ENCODE assay signal across 1 cellular context in the genomic region with DNA sequence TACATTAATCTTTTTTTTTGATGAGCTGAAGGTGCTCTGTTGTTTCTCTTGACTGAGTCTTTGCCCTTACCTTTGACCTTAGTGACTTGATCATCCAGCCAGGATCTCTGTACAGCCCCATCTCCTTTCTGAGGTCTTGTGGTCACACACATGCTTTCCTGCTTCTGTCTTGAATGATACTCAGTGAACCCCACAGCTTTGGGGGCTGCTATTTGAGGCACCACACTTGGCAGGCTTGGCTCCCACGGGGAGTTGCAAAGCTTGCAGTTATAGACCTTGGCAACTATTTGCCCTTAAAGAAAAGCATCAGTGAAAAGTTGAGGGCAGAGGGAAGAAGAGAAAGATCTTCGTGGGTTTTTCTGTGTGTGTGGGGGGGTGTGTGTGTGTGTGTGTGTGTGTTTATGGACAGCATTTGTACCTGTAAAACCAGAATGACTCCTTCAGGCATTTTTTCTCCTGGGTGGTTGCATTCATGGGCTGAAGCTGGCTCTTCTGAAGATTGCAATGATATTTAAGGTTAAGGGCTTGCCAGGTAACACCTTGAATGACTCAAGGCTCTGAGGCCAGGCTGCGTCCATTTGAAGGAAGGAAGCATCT.
A peak's percentile ranks its signal among the peaks of the same experiment; 100 is the strongest.
TF ChIP-seq lines count a peak whose summit lies in the region.

No MANE protein-coding gene starts in this region.

TF ChIP-seq in GM12878, 131 proteins besides CTCF, POLR2A, EP300 and RAD21 (continued from another document and continues in another):
- TF ChIP-seq ATF3 (IDR thresholded peaks at IDR 0.05; ENCODE audit: borderline replicate concordance, extremely low read depth, low read depth, low read length) (no peak), TBL1XR1 (IDR thresholded peaks at IDR 0.05; ENCODE audit: low read depth, low read length) (no peak), SUZ12 (IDR thresholded peaks at IDR 0.05; ENCODE audit: unreplicated experiment) (no peak), ASH2L (IDR thresholded peaks at IDR 0.05; ENCODE audit: borderline replicate concordance, low read depth) (no peak), RFX5 (IDR thresholded peaks at IDR 0.05; ENCODE audit: low read depth, low read length) (no peak), CBX5 (IDR thresholded peaks at IDR 0.05; ENCODE audit: low read depth) (no peak), MTA3 (IDR thresholded peaks at IDR 0.05; ENCODE audit: borderline replicate concordance, low read length) (no peak), ZNF217 (IDR thresholded peaks at IDR 0.05) (no peak), SKIL (IDR thresholded peaks at IDR 0.05; ENCODE audit: low read depth, poor library complexity, severe bottlenecking) (peak; percentile 54), HDGF (IDR thresholded peaks at IDR 0.05) (0 out of 2 replicates have a peak, but pooled peaks have one; percentile 51), SMC3 (IDR thresholded peaks at IDR 0.05; ENCODE audit: borderline replicate concordance, low read length) (no peak; the same call in 1 of the 2 replicates), DPF2 (IDR thresholded peaks at IDR 0.05) (no peak), RELA (IDR thresholded peaks at IDR 0.05; ENCODE audit: borderline replicate concordance, partially characterized antibody) (peak; percentile 17), RCOR1 (conservative IDR thresholded peaks at IDR 0.05; ENCODE audit: low read depth, low read length) (no peak), RBBP5 (conservative IDR thresholded peaks at IDR 0.05) (no peak), USF1 (IDR thresholded peaks at IDR 0.05; ENCODE audit: borderline replicate concordance, extremely low read length, insufficient read depth, low read depth, low read length) (no peak), EGR1 (IDR thresholded peaks at IDR 0.05; ENCODE audit: borderline replicate concordance in 1 of 2, low read depth in 2 of 2, low read length in 2 of 2) (no peak), CHD2 (IDR thresholded peaks at IDR 0.05; ENCODE audit: borderline replicate concordance, low read depth, low read length) (0 out of 2 replicates have a peak, but pooled peaks have one; percentile 11), NBN (IDR thresholded peaks at IDR 0.05) (peak; percentile 78), NR2C1 (IDR thresholded peaks at IDR 0.05) (peak; percentile 85), GATAD2B (conservative IDR thresholded peaks at IDR 0.05; ENCODE audit: low read depth) (0 out of 2 replicates have a peak, but pooled peaks have one; percentile 32), NR2F1 (conservative IDR thresholded peaks at IDR 0.05) (peak; percentile 87), MEF2B (IDR thresholded peaks at IDR 0.05; ENCODE audit: partially characterized antibody, poor library complexity, severe bottlenecking) (peak; percentile 55), ELK1 (IDR thresholded peaks at IDR 0.05; ENCODE audit: low read depth, low read length) (no peak), CHD4 (IDR thresholded peaks at IDR 0.05) (no peak), NFYA (IDR thresholded peaks at IDR 0.05; ENCODE audit: borderline replicate concordance, low read depth, low read length) (no peak), HDAC2 (IDR thresholded peaks at IDR 0.05) (no peak), E2F4 (IDR thresholded peaks at IDR 0.05; ENCODE audit: low read depth, low read length) (no peak), POLR2AphosphoS2 (IDR thresholded peaks at IDR 0.05; ENCODE audit: low read depth, low read length) (no peak), TAF1 (IDR thresholded peaks at IDR 0.05; ENCODE audit: borderline replicate concordance, low read depth, low read length) (no peak), ZNF207 (IDR thresholded peaks at IDR 0.05; ENCODE audit: borderline replicate concordance) (no peak), TARDBP (IDR thresholded peaks at IDR 0.05; ENCODE audit: borderline replicate concordance) (no peak), SMAD5 (IDR thresholded peaks at IDR 0.05; ENCODE audit: low read depth) (no peak), CREM (IDR thresholded peaks at IDR 0.05; ENCODE audit: low read depth) (peak; percentile 13; the same call in 1 of the 2 replicates), SUPT20H (IDR thresholded peaks at IDR 0.05; ENCODE audit: borderline replicate concordance, control insufficient read depth, low read depth, low read length) (no peak), ZSCAN29 (IDR thresholded peaks at IDR 0.05) (no peak), SIN3A (IDR thresholded peaks at IDR 0.05; ENCODE audit: low read depth, low read length) (no peak), JUNB (IDR thresholded peaks at IDR 0.05) (no peak), FOXK2 (IDR thresholded peaks at IDR 0.05) (no peak), BHLHE40 (IDR thresholded peaks at IDR 0.05; ENCODE audit: borderline replicate concordance in 1 of 2, low read depth in 2 of 2, low read length in 1 of 2) (peak; percentile 14 to 26; a peak in 2 of 4 replicates), ZNF384 (IDR thresholded peaks at IDR 0.05; ENCODE audit: borderline replicate concordance, low read depth, low read length) (no peak), YBX1 (IDR thresholded peaks at IDR 0.05) (no peak; the same call in 1 of the 2 replicates), JUND (IDR thresholded peaks at IDR 0.05; ENCODE audit: low read depth, low read length) (no peak), IKZF2 (IDR thresholded peaks at IDR 0.05) (peak; percentile 74 to 81), RUNX3 (IDR thresholded peaks at IDR 0.05; ENCODE audit: low read length) (peak; percentile 95), ZBED1 (IDR thresholded peaks at IDR 0.05; ENCODE audit: borderline replicate concordance) (0 out of 2 replicates have a peak, but pooled peaks have one; percentile 19), TCF3 (IDR thresholded peaks at IDR 0.05; ENCODE audit: borderline replicate concordance, insufficient read depth, low read depth, low read length) (no peak), POU2F2 (IDR thresholded peaks at IDR 0.05; ENCODE audit: borderline replicate concordance, low read depth, low read length) (no peak), EED (IDR thresholded peaks at IDR 0.05; ENCODE audit: low read depth) (peak; percentile 57), ZNF622 (IDR thresholded peaks at IDR 0.05) (no peak), PAX8 (IDR thresholded peaks at IDR 0.05) (no peak), MAX (IDR thresholded peaks at IDR 0.05; ENCODE audit: low read depth, low read length) (no peak)
- TF ChIP-seq, protein P1, sequence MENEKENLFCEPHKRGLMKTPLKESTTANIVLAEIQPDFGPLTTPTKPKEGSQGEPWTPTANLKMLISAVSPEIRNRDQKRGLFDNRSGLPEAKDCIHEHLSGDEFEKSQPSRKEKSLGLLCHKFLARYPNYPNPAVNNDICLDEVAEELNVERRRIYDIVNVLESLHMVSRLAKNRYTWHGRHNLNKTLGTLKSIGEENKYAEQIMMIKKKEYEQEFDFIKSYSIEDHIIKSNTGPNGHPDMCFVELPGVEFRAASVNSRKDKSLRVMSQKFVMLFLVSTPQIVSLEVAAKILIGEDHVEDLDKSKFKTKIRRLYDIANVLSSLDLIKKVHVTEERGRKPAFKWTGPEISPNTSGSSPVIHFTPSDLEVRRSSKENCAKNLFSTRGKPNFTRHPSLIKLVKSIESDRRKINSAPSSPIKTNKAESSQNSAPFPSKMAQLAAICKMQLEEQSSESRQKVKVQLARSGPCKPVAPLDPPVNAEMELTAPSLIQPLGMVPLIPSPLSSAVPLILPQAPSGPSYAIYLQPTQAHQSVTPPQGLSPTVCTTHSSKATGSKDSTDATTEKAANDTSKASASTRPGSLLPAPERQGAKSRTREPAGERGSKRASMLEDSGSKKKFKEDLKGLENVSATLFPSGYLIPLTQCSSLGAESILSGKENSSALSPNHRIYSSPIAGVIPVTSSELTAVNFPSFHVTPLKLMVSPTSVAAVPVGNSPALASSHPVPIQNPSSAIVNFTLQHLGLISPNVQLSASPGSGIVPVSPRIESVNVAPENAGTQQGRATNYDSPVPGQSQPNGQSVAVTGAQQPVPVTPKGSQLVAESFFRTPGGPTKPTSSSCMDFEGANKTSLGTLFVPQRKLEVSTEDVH (IDR thresholded peaks at IDR 0.05; ENCODE audit: low read depth, partially characterized antibody) = peak; percentile 33
- TF ChIP-seq, protein P2, sequence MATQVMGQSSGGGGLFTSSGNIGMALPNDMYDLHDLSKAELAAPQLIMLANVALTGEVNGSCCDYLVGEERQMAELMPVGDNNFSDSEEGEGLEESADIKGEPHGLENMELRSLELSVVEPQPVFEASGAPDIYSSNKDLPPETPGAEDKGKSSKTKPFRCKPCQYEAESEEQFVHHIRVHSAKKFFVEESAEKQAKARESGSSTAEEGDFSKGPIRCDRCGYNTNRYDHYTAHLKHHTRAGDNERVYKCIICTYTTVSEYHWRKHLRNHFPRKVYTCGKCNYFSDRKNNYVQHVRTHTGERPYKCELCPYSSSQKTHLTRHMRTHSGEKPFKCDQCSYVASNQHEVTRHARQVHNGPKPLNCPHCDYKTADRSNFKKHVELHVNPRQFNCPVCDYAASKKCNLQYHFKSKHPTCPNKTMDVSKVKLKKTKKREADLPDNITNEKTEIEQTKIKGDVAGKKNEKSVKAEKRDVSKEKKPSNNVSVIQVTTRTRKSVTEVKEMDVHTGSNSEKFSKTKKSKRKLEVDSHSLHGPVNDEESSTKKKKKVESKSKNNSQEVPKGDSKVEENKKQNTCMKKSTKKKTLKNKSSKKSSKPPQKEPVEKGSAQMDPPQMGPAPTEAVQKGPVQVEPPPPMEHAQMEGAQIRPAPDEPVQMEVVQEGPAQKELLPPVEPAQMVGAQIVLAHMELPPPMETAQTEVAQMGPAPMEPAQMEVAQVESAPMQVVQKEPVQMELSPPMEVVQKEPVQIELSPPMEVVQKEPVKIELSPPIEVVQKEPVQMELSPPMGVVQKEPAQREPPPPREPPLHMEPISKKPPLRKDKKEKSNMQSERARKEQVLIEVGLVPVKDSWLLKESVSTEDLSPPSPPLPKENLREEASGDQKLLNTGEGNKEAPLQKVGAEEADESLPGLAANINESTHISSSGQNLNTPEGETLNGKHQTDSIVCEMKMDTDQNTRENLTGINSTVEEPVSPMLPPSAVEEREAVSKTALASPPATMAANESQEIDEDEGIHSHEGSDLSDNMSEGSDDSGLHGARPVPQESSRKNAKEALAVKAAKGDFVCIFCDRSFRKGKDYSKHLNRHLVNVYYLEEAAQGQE (IDR thresholded peaks at IDR 0.05; ENCODE audit: low read depth, low read length) = no peak
- TF ChIP-seq, protein P3, sequence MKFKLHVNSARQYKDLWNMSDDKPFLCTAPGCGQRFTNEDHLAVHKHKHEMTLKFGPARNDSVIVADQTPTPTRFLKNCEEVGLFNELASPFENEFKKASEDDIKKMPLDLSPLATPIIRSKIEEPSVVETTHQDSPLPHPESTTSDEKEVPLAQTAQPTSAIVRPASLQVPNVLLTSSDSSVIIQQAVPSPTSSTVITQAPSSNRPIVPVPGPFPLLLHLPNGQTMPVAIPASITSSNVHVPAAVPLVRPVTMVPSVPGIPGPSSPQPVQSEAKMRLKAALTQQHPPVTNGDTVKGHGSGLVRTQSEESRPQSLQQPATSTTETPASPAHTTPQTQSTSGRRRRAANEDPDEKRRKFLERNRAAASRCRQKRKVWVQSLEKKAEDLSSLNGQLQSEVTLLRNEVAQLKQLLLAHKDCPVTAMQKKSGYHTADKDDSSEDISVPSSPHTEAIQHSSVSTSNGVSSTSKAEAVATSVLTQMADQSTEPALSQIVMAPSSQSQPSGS (IDR thresholded peaks at IDR 0.05; ENCODE audit: low read length) = no peak; the same call in 1 of the 2 replicates
